In genomic region chr19:46392252-46392801, GRCh38 we compare ENCODE assay signal across 15 cellular contexts. TPM values are rescaled to one million over a fixed set of nuclear protein-coding genes. Genes with fewer than 3 reads are reported as not detected.
DNase-seq lines count a peak whose midpoint lies in the region; ATAC-seq and TF ChIP-seq lines count a peak whose summit lies in the region.
"Had no signal": no experiment of that assay in that cellular context is flagged by ENCODE, and none has a peak within 500 bp of the region (broad histone marks: within the 10 kb centered on the region; RNA-seq: fewer than 3 reads in every experiment).

No MANE protein-coding gene starts in this region.

- CTCF ChIA-PET in MCF 10A (lab: Yijun Ruan, JAX) = interaction anchor here (1.0 to 1.6 kb wide), 2 partner anchors 45 to 112 kb away, joined by 3 to 7 read pairs; partner anchors contain the start of gene PPP5C

- H3K4me1 Mint-ChIP-seq in MCF 10A (ENCODE audit: insufficient read depth, unreplicated experiment) (no peaks in the 10 kb centered on the region), type B pancreatic cell (ENCODE audit: unreplicated experiment) (peaks cover 19% of the 10 kb centered on the region)
- H3K4me1 Mint-ChIP-seq: CD14-positive monocyte had no signal

- H3K9me3 ChIP-seq in breast epithelium (no peaks in the 10 kb centered on the region), lower lobe of right lung (no peaks in the 10 kb centered on the region)
- H3K9me3 ChIP-seq: right atrium auricular region had no signal

- BruUV-seq in MCF 10A (replicated peaks; lab: Mats Ljungman, UMichigan) = no TSS peak

- POLR2A ChIA-PET in MCF 10A (lab: Yijun Ruan, JAX) = interaction anchor here (0.7 to 1.0 kb wide), 3 partner anchors 14 to 111 kb away, joined by 3 to 4 read pairs (median 3); no protein-coding TSS in a partner anchor

- H3K9me3 Mint-ChIP-seq in MCF 10A (ENCODE audit: unreplicated experiment) (peaks cover 9% of the 10 kb centered on the region), type B pancreatic cell (no peaks in the 10 kb centered on the region)

- TF ChIP-seq POLR2A in breast epithelium (IDR thresholded peaks at IDR 0.05) = no peak

- H3K27me3 ChIP-seq in breast epithelium (no peaks in the 10 kb centered on the region), lower lobe of right lung (ENCODE audit: low read depth) (no peaks in the 10 kb centered on the region)
- H3K27me3 ChIP-seq: right atrium auricular region had no signal

- H3K4me3 Mint-ChIP-seq in MCF 10A (ENCODE audit: unreplicated experiment) (no peak overlapping the region), type B pancreatic cell (peak overlapping the region; percentile 38)
- H3K4me3 Mint-ChIP-seq: CD14-positive monocyte had no signal

- H3K27ac Mint-ChIP-seq in MCF 10A (ENCODE audit: low read depth, unreplicated experiment) = no peak overlapping the region
- H3K27ac Mint-ChIP-seq in type B pancreatic cell = peak overlapping the region; percentile 71

- intact Hi-C loops in breast epithelium (cut with DNase I; ENCODE audit: low total_unique reads) = no loop called here
- intact Hi-C loops in MCF 10A (cut with micrococcal nuclease) = no loop called here
- intact Hi-C loops in lower lobe of right lung (cut with DNase I) = no loop called here

- peak overlapping the region; percentile 52 to 65 for H3K27ac ChIP-seq in breast epithelium
- H3K27ac ChIP-seq in lower lobe of right lung = no peak overlapping the region
- H3K27ac ChIP-seq: PC-9 had no signal

- ATAC-seq in lower lobe of right lung (peak in 1 of 2 donors; percentile 13), GM21423 (IDR thresholded peaks at IDR 0.05; ENCODE audit: unreplicated experiment) (no peak), GM18520 (IDR thresholded peaks at IDR 0.05; ENCODE audit: unreplicated experiment) (no peak)
- ATAC-seq: activated CD4-positive, CD25-positive, alpha-beta regulatory T cell treated with anti-CD3 and anti-CD28 coated beads, Interleukin-2, amount 50 U/mL, for 24 hours had no signal

- TF ChIP-seq CTCF in breast epithelium (IDR thresholded peaks at IDR 0.05) (no peak), MCF 10A (IDR thresholded peaks at IDR 0.05; ENCODE audit: unreplicated experiment) (no peak), cardiac fibroblast (IDR thresholded peaks at IDR 0.05; ENCODE audit: low read depth, low read length) (no peak), lower lobe of right lung (IDR thresholded peaks at IDR 0.05) (no peak), type B pancreatic cell (conservative IDR thresholded peaks at IDR 0.05) (no peak)

- H3K36me3 Mint-ChIP-seq in MCF 10A (ENCODE audit: insufficient read depth, unreplicated experiment) (peaks cover 60% of the 10 kb centered on the region), type B pancreatic cell (peaks cover 26% of the 10 kb centered on the region)

- no peaks in the 10 kb centered on the region for H3K27me3 Mint-ChIP-seq in MCF 10A (ENCODE audit: insufficient read depth, unreplicated experiment)
- no peaks in the 10 kb centered on the region for H3K27me3 Mint-ChIP-seq in type B pancreatic cell

- no peaks in the 10 kb centered on the region for H3K36me3 ChIP-seq in breast epithelium
- H3K36me3 ChIP-seq in lower lobe of right lung = peaks cover 52% of the 10 kb centered on the region

- H3K4me1 ChIP-seq in breast epithelium = peaks cover 0 to 9% of the 10 kb centered on the region in 2 donors
- H3K4me1 ChIP-seq in lower lobe of right lung = peaks cover 18% of the 10 kb centered on the region
- H3K4me1 ChIP-seq: right atrium auricular region had no signal

- H3K4me3 ChIP-seq in breast epithelium (no peak overlapping the region), cardiac fibroblast (replicated peaks in 1 of 2; ENCODE audit: low read depth in 2 of 2, low read length in 2 of 2) (no peak overlapping the region), lower lobe of right lung (no peak overlapping the region)
- H3K4me3 ChIP-seq: PC-9, right atrium auricular region had no signal

- DNase-seq in breast epithelium (ENCODE audit: low spot score in 2 of 2) = no peak
- DNase-seq in MCF 10A (ENCODE audit: unreplicated experiment) = no peak
- DNase-seq in cardiac fibroblast (ENCODE audit: low read depth in 2 of 2) = peak; percentile 63 to 78
- peak; percentile 49 for DNase-seq in lower lobe of right lung
- no peak for DNase-seq in type B pancreatic cell (ENCODE audit: extremely low spot score, unreplicated experiment)
- DNase-seq in NCI-H510A treated with DMSO at 0.1 percent for 48 hours (lab: John Stamatoyannopoulos, UW) = no peak
- DNase-seq: activated gamma-delta T cell treated with Interleukin-2 at 50 U/mL for 16 hours; effector memory CD4-positive, alpha-beta T cell; NCI-H187; PC-9 had no signal

RNA-seq across cellular contexts. Expression of gene CCDC8, which starts 21.0 kb away (rescaled TPM):
- 10 to 100 TPM in 2 of 3 donors, 1 to 10 TPM in 1; 2.2 to 29.7 (median 16.4) TPM for total RNA-seq in breast epithelium
- total RNA-seq in MCF 10A (2022) = not detected in 2 replicates
- total RNA-seq in lower lobe of right lung = 9.1 TPM
- 22.1 and 29.3 TPM in 2 replicates for total RNA-seq in type B pancreatic cell (ENCODE audit: low replicate concordance)

RNA-seq across cellular contexts. Expression of gene PNMA8C, which starts 36.4 kb away (rescaled TPM):
- total RNA-seq in breast epithelium = under 1 TPM in 2 of 3 donors, not detected in 1; 0.59 to 0.98 TPM
- not detected in 2 replicates for total RNA-seq in MCF 10A (2022)
- total RNA-seq in lower lobe of right lung = 0.18 TPM
- 0.10 and 2.0 TPM in 2 replicates for total RNA-seq in type B pancreatic cell (ENCODE audit: low replicate concordance)
- total RNA-seq: PC-9, right atrium auricular region had no signal

RNA-seq across cellular contexts. Expression of gene PPP5C, which starts 45.4 kb away (rescaled TPM):
- 10 to 100 TPM; 41.3 to 72.4 (median 58.7) TPM for total RNA-seq in breast epithelium
- 75.6 and 81.5 TPM in 2 replicates for total RNA-seq in MCF 10A (2022)
- 48.9 TPM for total RNA-seq in lower lobe of right lung
- 68.3 and 99.5 TPM in 2 replicates for total RNA-seq in type B pancreatic cell (ENCODE audit: low replicate concordance)

Comparison
In these comparisons a context has a peak if more than half of its experiments do, and no peak if none do; other contexts are left out.
1. DNase-seq: peak in cardiac fibroblast (2 of 2) and lower lobe of right lung (single experiment); none in breast epithelium (0 of 2), MCF 10A (single experiment), type B pancreatic cell (single experiment) and NCI-H510A treated with DMSO at 0.1 percent for 48 hours (single experiment).